In the genomic region with DNA sequence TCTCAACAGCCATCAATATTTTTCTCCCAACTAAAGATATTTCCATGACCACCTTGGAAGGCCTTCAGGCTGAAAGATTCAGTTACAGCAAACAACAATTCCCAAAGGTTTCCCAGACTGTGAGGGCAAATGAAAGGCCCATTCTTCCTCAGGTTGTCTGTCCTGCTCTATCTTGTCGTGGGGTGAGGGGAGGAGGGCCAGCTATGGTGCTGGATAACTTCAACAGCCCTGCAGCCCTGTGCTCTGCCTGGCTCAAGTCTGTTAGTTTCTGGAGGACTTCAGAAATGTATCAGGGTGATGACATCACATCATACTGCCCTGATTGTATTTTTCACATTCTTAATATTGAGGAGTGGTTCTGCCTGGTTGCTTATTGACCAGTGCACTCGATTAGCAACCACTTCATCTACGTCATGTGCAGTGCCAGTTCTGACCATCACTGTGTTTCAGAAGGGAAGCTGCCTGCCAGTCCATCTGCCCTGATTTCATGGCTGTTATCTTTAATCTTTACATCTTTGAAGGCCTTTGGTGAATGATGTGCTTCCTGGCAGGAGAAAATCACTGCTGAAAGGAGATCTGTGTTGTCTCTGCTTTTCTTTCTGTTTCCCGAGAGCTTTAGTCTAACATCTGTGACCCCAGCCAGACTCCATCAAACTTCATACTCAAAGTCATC, we compare ENCODE assay signal across 21 cellular contexts.
A peak's percentile ranks its signal among the peaks of the same experiment; 100 is the strongest.
DNase-seq lines count a peak whose midpoint lies in the region; ATAC-seq, FAIRE-seq and TF ChIP-seq lines count a peak whose summit lies in the region.
"Had no signal": no experiment of that assay in that cellular context is flagged by ENCODE, and none has a peak within 500 bp of the region (broad histone marks: within the 10 kb centered on the region; RNA-seq: fewer than 3 reads in every experiment).

No MANE protein-coding gene starts in this region.

- SMC1A ChIA-PET in GM12878 (lab: Charles Lee; ENCODE audit: uncharacterized antibody, unreplicated experiment), result interaction anchor here (0.6 kb wide), 1 partner anchor 438 kb away, joined by 4 read pairs; no protein-coding TSS in a partner anchor

- POLR2A ChIA-PET in GM12878 (lab: Charles Lee), result no interaction called here

- 97% methylated on average over 4 of the region's 4 CpGs for WGBS in GM12878 (ENCODE audit: insufficient coverage, insufficient replicate concordance, low lambda C conversion rate, missing lambda C conversion rate)

- ATAC-seq in Right ventricle myocardium superior (ENCODE audit: poor library complexity) (no peak), GM12878 (no peak), omental fat pad (ENCODE audit: low FRiP score) (no peak)
- ATAC-seq in natural killer cell treated with Interleukin-12 subunit alpha and Interleukin-12 subunit beta and Interleukin-15 and Interleukin-18, amount 100 ng/mL, for 72 hours, result no peak

- H3K27me3 ChIP-seq in GM12878 (replicated peaks in 1 of 2; ENCODE audit: control insufficient read depth in 2 of 2, insufficient read depth in 2 of 2, low read length in 1 of 2), result no peaks in the 10 kb centered on the region

- H3K4me1 Mint-ChIP-seq in mesothelial cell of epicardium, result peaks cover 18% of the 10 kb centered on the region
- no peaks in the 10 kb centered on the region for H3K4me1 Mint-ChIP-seq in chondrocyte (ENCODE audit: low read depth)
- peaks cover 0 to 7% of the 10 kb centered on the region in 2 donors for H3K4me1 Mint-ChIP-seq in natural killer cell treated with Interleukin-12 subunit alpha and Interleukin-12 subunit beta and Interleukin-15 and Interleukin-18, amount 100 ng/mL, for 72 hours (ENCODE audit: low read depth in 2 of 2)

- H3K4me3 Mint-ChIP-seq in mesothelial cell of epicardium (no peak overlapping the region), chondrocyte (ENCODE audit: unreplicated experiment) (no peak overlapping the region)
- H3K4me3 Mint-ChIP-seq in natural killer cell treated with Interleukin-12 subunit alpha and Interleukin-12 subunit beta and Interleukin-15 and Interleukin-18, amount 100 ng/mL, for 72 hours, result no peak overlapping the region

- no peak overlapping the region for H3K27ac ChIP-seq in GM12878 (ENCODE audit: control insufficient read depth, insufficient read depth)
- H3K27ac ChIP-seq: C4-2B, RWPE1 had no signal

- H3K4me3 ChIP-seq in GM12878, result no peak overlapping the region

- H3K27ac Mint-ChIP-seq in mesothelial cell of epicardium (peak overlapping the region; percentile 65), chondrocyte (ENCODE audit: unreplicated experiment) (no peak overlapping the region)
- no peak overlapping the region for H3K27ac Mint-ChIP-seq in natural killer cell treated with Interleukin-12 subunit alpha and Interleukin-12 subunit beta and Interleukin-15 and Interleukin-18, amount 100 ng/mL, for 72 hours

- DNase-seq in cardiac septum (ENCODE audit: low spot score), result peak; percentile 61
- DNase-seq in Right ventricle myocardium superior, result no peak
- no peak for DNase-seq in GM12878 (ENCODE audit: low read depth, low spot score)
- no peak for DNase-seq in mesothelial cell of epicardium (ENCODE audit: low spot score in 2 of 2, unreplicated experiment in 2 of 2)
- DNase-seq in chondrocyte (ENCODE audit: low spot score), result no peak
- DNase-seq in NCI-H345 treated with DMSO at 0.1 percent for 48 hours (lab: John Stamatoyannopoulos, UW; ENCODE audit: unreplicated experiment), result no peak
- DNase-seq in natural killer cell treated with Interleukin-12 subunit alpha and Interleukin-12 subunit beta and Interleukin-15 and Interleukin-18, amount 100 ng/mL, for 72 hours (ENCODE audit: low spot score), result no peak
- no peak for DNase-seq in omental fat pad (ENCODE audit: low spot score)
- DNase-seq: AML-193, H7, IMR-90, NCI-H1105, NCI-H146, NCI-H2029, NCI-H2227 treated with DMSO at 0.1 percent for 48 hours, NCI-H510A treated with DMSO at 0.1 percent for 48 hours, NCI-H748 treated with DMSO at 0.1 percent for 48 hours, SIG-M5 had no signal

- peaks cover 2 to 9% of the 10 kb centered on the region in 2 experiments; a peak in 2 of 4 replicates for H3K36me3 ChIP-seq in GM12878 (ENCODE audit: control insufficient read depth in 2 of 2, insufficient read depth in 2 of 2, low read length in 1 of 2)

- no peak for TF ChIP-seq RAD21 in GM12878 (IDR thresholded peaks at IDR 0.05; ENCODE audit: insufficient read depth, low read depth, low read length)

- CTCF ChIA-PET in GM12878 (lab: Yijun Ruan, JAX), result no interaction called here

- H3K9me3 Mint-ChIP-seq in mesothelial cell of epicardium, result no peaks in the 10 kb centered on the region
- H3K9me3 Mint-ChIP-seq in chondrocyte (ENCODE audit: low read depth), result no peaks in the 10 kb centered on the region
- no peaks in the 10 kb centered on the region for H3K9me3 Mint-ChIP-seq in natural killer cell treated with Interleukin-12 subunit alpha and Interleukin-12 subunit beta and Interleukin-15 and Interleukin-18, amount 100 ng/mL, for 72 hours

- H2AFZ ChIP-seq in GM12878 (ENCODE audit: control insufficient read depth, low read depth, low read length), result no peak overlapping the region

- no peaks in the 10 kb centered on the region for H3K27me3 Mint-ChIP-seq in mesothelial cell of epicardium (ENCODE audit: low read depth)
- no peaks in the 10 kb centered on the region for H3K27me3 Mint-ChIP-seq in chondrocyte (ENCODE audit: low read depth)
- no peaks in the 10 kb centered on the region for H3K27me3 Mint-ChIP-seq in natural killer cell treated with Interleukin-12 subunit alpha and Interleukin-12 subunit beta and Interleukin-15 and Interleukin-18, amount 100 ng/mL, for 72 hours

- no peaks in the 10 kb centered on the region for H3K79me2 ChIP-seq in GM12878 (ENCODE audit: control insufficient read depth, insufficient read depth, low read length)

- no peak overlapping the region for H3K9ac ChIP-seq in GM12878 (ENCODE audit: control insufficient read depth, insufficient read depth, low read length)

- BruUV-seq in GM12878 (replicated peaks; lab: Mats Ljungman, UMichigan), result no TSS peak

- RAD21 ChIA-PET in GM12878 (lab: Charles Lee; ENCODE audit: unreplicated experiment), result no interaction called here

- H3K4me1 ChIP-seq in GM12878 (ENCODE audit: control insufficient read depth, insufficient read depth, low read length), result no peaks in the 10 kb centered on the region

- in situ Hi-C loops in GM12878 (cut with MboI), result no loop called here

- H3K4me2 ChIP-seq in GM12878 (ENCODE audit: control insufficient read depth, insufficient read depth), result no peak overlapping the region

- TF ChIP-seq POLR2A in GM12878 (IDR thresholded peaks at IDR 0.05; ENCODE audit: low read depth, low read length), result no peak

- FAIRE-seq in GM12878 (lab: Jason Lieb, UNC), result peak; percentile 61
- FAIRE-seq: G401.6 had no signal

- no peaks in the 10 kb centered on the region for H4K20me1 ChIP-seq in GM12878 (ENCODE audit: control insufficient read depth, insufficient read depth)

- TF ChIP-seq CTCF in GM12878 (IDR thresholded peaks at IDR 0.05 in 2 of 3, conservative IDR thresholded peaks at IDR 0.05 in 1 of 3; ENCODE audit: control insufficient read depth in 2 of 3, extremely low read depth in 1 of 3, insufficient read depth in 1 of 3, low read depth in 3 of 3, low read length in 3 of 3) (no peak), mesothelial cell of epicardium (IDR thresholded peaks at IDR 0.05; ENCODE audit: unreplicated experiment) (no peak), chondrocyte (IDR thresholded peaks at IDR 0.05) (no peak), omental fat pad (IDR thresholded peaks at IDR 0.05) (no peak)

- intact Hi-C loops in cardiac septum (cut with DNase I) (no loop called here), Right ventricle myocardium superior (cut with DNase I) (no loop called here), GM12878 (cut with micrococcal nuclease; ENCODE audit: unreplicated experiment) (loop anchor here (10.0 kb wide), 1 partner anchor 268 kb away; no protein-coding TSS in a partner anchor)

- H3K36me3 Mint-ChIP-seq in mesothelial cell of epicardium (peaks cover 23% of the 10 kb centered on the region), chondrocyte (ENCODE audit: low read depth) (peaks cover 9% of the 10 kb centered on the region)
- peaks cover 4% of the 10 kb centered on the region for H3K36me3 Mint-ChIP-seq in natural killer cell treated with Interleukin-12 subunit alpha and Interleukin-12 subunit beta and Interleukin-15 and Interleukin-18, amount 100 ng/mL, for 72 hours

- no peak for TF ChIP-seq EP300 in GM12878 (IDR thresholded peaks at IDR 0.05; ENCODE audit: borderline replicate concordance in 1 of 2, control insufficient read depth in 1 of 2, low read depth in 2 of 2, low read length in 2 of 2)

- H3K9me3 ChIP-seq in GM12878 (replicated peaks; ENCODE audit: control insufficient read depth, insufficient read depth, low read length), result no peaks in the 10 kb centered on the region

TF ChIP-seq in GM12878, 131 proteins besides CTCF, POLR2A, EP300 and RAD21 (continues in another document):
- TF ChIP-seq NR2C1 (IDR thresholded peaks at IDR 0.05), result no peak
- no peak for TF ChIP-seq CEBPB (IDR thresholded peaks at IDR 0.05; ENCODE audit: borderline replicate concordance in 1 of 2, low read depth in 2 of 2, low read length in 2 of 2)
- no peak for TF ChIP-seq ATF2 (IDR thresholded peaks at IDR 0.05; ENCODE audit: low read length)
- no peak for TF ChIP-seq MYB (IDR thresholded peaks at IDR 0.05; ENCODE audit: borderline replicate concordance, low read depth, low read length)
- TF ChIP-seq SIX5 (IDR thresholded peaks at IDR 0.05; ENCODE audit: low read depth, low read length, severe bottlenecking), result no peak
